ENCODE assay signal across 19 cellular contexts in the genomic region with DNA sequence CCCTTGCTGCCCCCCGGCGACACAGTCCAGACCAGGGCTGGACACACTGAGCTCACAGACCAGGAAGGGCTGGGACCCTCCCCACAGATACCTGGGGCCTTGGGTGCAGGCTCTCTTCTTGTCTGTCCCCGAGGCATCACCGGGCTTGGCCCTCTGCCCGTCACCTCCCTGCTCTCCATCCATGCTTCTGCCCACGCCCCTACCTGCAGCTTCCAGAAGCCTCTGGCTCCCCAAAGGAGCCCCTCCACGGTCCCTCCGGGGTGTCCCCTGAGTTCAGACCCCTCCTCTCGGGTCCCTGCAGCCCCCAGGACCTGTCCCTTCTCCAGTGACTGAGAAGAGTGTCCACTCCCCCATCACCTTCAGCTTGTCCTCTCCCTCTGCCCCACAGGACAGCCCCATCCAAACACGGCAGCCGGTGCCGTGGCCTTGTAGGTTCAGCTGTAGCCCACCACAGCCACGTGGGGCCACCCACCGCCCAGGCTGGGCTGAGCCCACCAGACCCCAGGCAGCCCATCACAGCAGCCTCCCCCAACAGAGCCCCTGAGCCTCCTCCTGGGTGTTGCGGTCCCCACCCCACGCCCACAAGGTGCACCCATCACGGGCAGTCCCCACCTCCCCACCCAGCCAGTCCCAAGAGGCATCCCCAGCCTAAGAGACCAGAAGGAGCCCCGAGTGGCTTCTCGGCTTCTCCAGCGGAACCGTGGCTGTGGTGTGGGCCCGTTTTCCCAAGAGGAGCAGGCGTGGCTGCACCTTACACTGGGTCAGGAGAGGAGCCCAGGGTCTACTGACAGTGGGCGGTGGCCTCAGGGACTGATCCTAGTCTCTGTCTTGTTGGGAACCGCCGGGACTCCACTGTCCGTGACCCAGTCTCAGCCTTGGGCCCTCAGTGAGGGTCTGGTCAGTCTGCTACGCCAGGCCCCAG. TPM values are rescaled to one million over a fixed set of nuclear protein-coding genes. Genes with fewer than 3 reads are reported as not detected.
DNase-seq lines count a peak whose midpoint lies in the region; ATAC-seq and TF ChIP-seq lines count a peak whose summit lies in the region.
"Had no signal": no experiment of that assay in that cellular context is flagged by ENCODE, and none has a peak within 500 bp of the region (broad histone marks: within the 10 kb centered on the region; RNA-seq: fewer than 3 reads in every experiment).

No MANE protein-coding gene starts in this region.

- peaks cover 15% of the 10 kb centered on the region for H3K4me1 ChIP-seq in left ventricle myocardium inferior
- no peaks in the 10 kb centered on the region for H3K4me1 ChIP-seq in uterus
- H3K4me1 ChIP-seq: SJCRH30 had no signal

- H3K27me3 ChIP-seq in left ventricle myocardium inferior (ENCODE audit: low read depth) (no peaks in the 10 kb centered on the region), uterus (no peaks in the 10 kb centered on the region)

- TF ChIP-seq CTCF in left ventricle myocardium inferior (IDR thresholded peaks at IDR 0.05; ENCODE audit: borderline replicate concordance): no peak
- TF ChIP-seq CTCF in uterus (IDR thresholded peaks at IDR 0.05): no peak

- H3K27ac ChIP-seq in left ventricle myocardium inferior (replicated peaks) (peak overlapping the region; percentile 5), uterus (peak overlapping the region; percentile 30 to 45)
- H3K27ac ChIP-seq: HL-60, SJCRH30 had no signal

- no peak overlapping the region for H3K4me3 ChIP-seq in left ventricle myocardium inferior
- no peak overlapping the region for H3K4me3 ChIP-seq in uterus
- H3K4me3 ChIP-seq: SJCRH30 had no signal

- intact Hi-C loops in left ventricle myocardium inferior (cut with micrococcal nuclease) (no loop called here), Right ventricle myocardium inferior (cut with DNase I) (no loop called here), posterior vena cava (cut with DNase I) (no loop called here), uterus (cut with DNase I; ENCODE audit: low total_unique reads) (no loop called here)

- no peak for DNase-seq in left ventricle myocardium inferior
- DNase-seq in Right ventricle myocardium inferior (ENCODE audit: missing footprints): no peak
- peak; percentile 79 for DNase-seq in posterior vena cava (ENCODE audit: low spot score)
- peak in 1 of 2 donors; percentile 17 for DNase-seq in uterus
- no peak for DNase-seq in activated naive CD4-positive, alpha-beta T cell treated with anti-CD3 and anti-CD28 coated beads, Interleukin-2, amount 50 U/mL, for 16 hours
- DNase-seq in HUDEP-2 (lab: John Stamatoyannopoulos, UW; ENCODE audit: unreplicated experiment in 76 of 76): no peak
- DNase-seq: C1 segment of cervical spinal cord, DMS79, Karpas-422, NCI-H1417 treated with DMSO at 0.1 percent for 48 hours, NCI-H187 treated with DMSO at 0.1 percent for 48 hours, NCI-H2227 treated with DMSO at 0.1 percent for 48 hours, NCI-H510A treated with DMSO at 0.1 percent for 48 hours, NCI-H774, RPMI8226, SJCRH30 had no signal

- ATAC-seq in Right ventricle myocardium inferior: no peak
- peak; percentile 10 for ATAC-seq in esophagus mucosa

- H3K36me3 ChIP-seq in left ventricle myocardium inferior: no peaks in the 10 kb centered on the region
- no peaks in the 10 kb centered on the region for H3K36me3 ChIP-seq in uterus
- H3K36me3 ChIP-seq: SJCRH30 had no signal

- H3K9me3 ChIP-seq in left ventricle myocardium inferior (replicated peaks): peaks cover 4% of the 10 kb centered on the region
- H3K9me3 ChIP-seq in uterus: peaks cover 0 to under 1% of the 10 kb centered on the region in 2 donors

- TF ChIP-seq POLR2A in uterus (IDR thresholded peaks at IDR 0.05): no peak

RNA-seq across cellular contexts. Expression of gene RAMP1, which starts 53.1 kb away (rescaled TPM):
- total RNA-seq in left ventricle myocardium inferior (168 TPM), Right ventricle myocardium inferior (139 TPM), esophagus mucosa (2.2 TPM), posterior vena cava (100 to 1,000 TPM; 114 to 116 TPM), uterus (100 to 1,000 TPM in 3 of 4 donors, 10 to 100 TPM in 1; 44.1 to 591 (median 424) TPM)
- total RNA-seq: HT1080, SJCRH30 had no signal

RNA-seq across cellular contexts. Expression of gene UBE2F, which starts 54.3 kb away (rescaled TPM):
- total RNA-seq in left ventricle myocardium inferior: 63.5 TPM
- total RNA-seq in Right ventricle myocardium inferior: 73.3 TPM
- total RNA-seq in esophagus mucosa: 58.2 TPM
- total RNA-seq in posterior vena cava: 10 to 100 TPM; 49.5 to 49.9 TPM
- 10 to 100 TPM; 40.7 to 88.9 (median 64.9) TPM for total RNA-seq in uterus

Comparison
In these comparisons a context has a peak if more than half of its experiments do, and no peak if none do; other contexts are left out.
1. RNA of gene RAMP1, which starts 53.1 kb away (total RNA-seq): 44.1 to 591 TPM in uterus, 168 TPM in left ventricle myocardium inferior (single experiment), 139 TPM in Right ventricle myocardium inferior (single experiment) and 114 to 116 TPM in posterior vena cava; 2.2 TPM in esophagus mucosa (single experiment); every median in the first group is over 10 times any median in the second.